9 cellular contexts compared by ENCODE assay signal in genomic region chr22:44309137-44309536, GRCh38. TPM values are rescaled to one million over a fixed set of nuclear protein-coding genes. Genes with fewer than 3 reads are reported as not detected.
DNase-seq lines count a peak whose midpoint lies in the region; ATAC-seq, FAIRE-seq and TF ChIP-seq lines count a peak whose summit lies in the region.
"Had no signal": no experiment of that assay in that cellular context is flagged by ENCODE, and none has a peak within 500 bp of the region (broad histone marks: within the 10 kb centered on the region; RNA-seq: fewer than 3 reads in every experiment).

No MANE protein-coding gene starts in this region.

- H3K79me2 ChIP-seq in HepG2 (ENCODE audit: insufficient read depth, low read length), result no peaks in the 10 kb centered on the region

- POLR2A ChIA-PET in HepG2 (lab: Yijun Ruan, JAX), result no interaction called here
- POLR2A ChIA-PET in naive thymus-derived CD8-positive, alpha-beta T cell (lab: Charles Lee), result no interaction called here

- CTCF ChIA-PET in HepG2 (lab: Yijun Ruan, JAX; ENCODE audit: low intra/inter-chr PET ratio, low total read pairs), result no interaction called here

- BruUV-seq in HepG2 (replicated peaks; lab: Mats Ljungman, UMichigan), result no TSS peak

- ATAC-seq in HepG2, result no peak
- no peak for ATAC-seq in right lobe of liver
- ATAC-seq in naive thymus-derived CD8-positive, alpha-beta T cell, result no peak
- ATAC-seq in HG03175 (IDR thresholded peaks at IDR 0.05; ENCODE audit: unreplicated experiment), result no peak
- ATAC-seq in GM18511 (IDR thresholded peaks at IDR 0.05; ENCODE audit: unreplicated experiment), result no peak

- intact Hi-C loops in HepG2 (cut with micrococcal nuclease; ENCODE audit: unreplicated experiment), result no loop called here
- intact Hi-C loops in right lobe of liver (cut with DNase I), result no loop called here
- intact Hi-C loops in vagina (cut with DNase I), result no loop called here

- no peaks in the 10 kb centered on the region for H3K27me3 Mint-ChIP-seq in naive thymus-derived CD8-positive, alpha-beta T cell

- TF ChIP-seq RAD21 in HepG2 (CRISPR knock-in tag; IDR thresholded peaks at IDR 0.05), result no peak

- no peak for TF ChIP-seq POLR2A in HepG2 (IDR thresholded peaks at IDR 0.05; ENCODE audit: insufficient read depth in 1 of 2, low read depth in 2 of 2, low read length in 2 of 2)
- no peak for TF ChIP-seq POLR2A in right lobe of liver (IDR thresholded peaks at IDR 0.05)
- no peak for TF ChIP-seq POLR2A in vagina (IDR thresholded peaks at IDR 0.05)

- H3K27me3 ChIP-seq in HepG2 (ENCODE audit: control insufficient read depth in 1 of 2, insufficient read depth in 2 of 2, low read length in 2 of 2) (peaks cover 8 to 29% of the 10 kb centered on the region in 2 experiments; a peak in 4 of 5 replicates), right lobe of liver (no peaks in the 10 kb centered on the region), vagina (no peaks in the 10 kb centered on the region)
- H3K27me3 ChIP-seq: ovary had no signal

- H3K27ac ChIP-seq in HepG2 (ENCODE audit: extremely low read length, insufficient read depth, low read length) (no peak overlapping the region), right lobe of liver (no peak overlapping the region), vagina (peak overlapping the region; percentile 92)
- H3K27ac ChIP-seq: ovary had no signal

- H3K4me1 ChIP-seq in HepG2 (ENCODE audit: insufficient read depth, low read length) (no peaks in the 10 kb centered on the region), right lobe of liver (no peaks in the 10 kb centered on the region), vagina (peaks cover 83% of the 10 kb centered on the region)

- H3K9ac ChIP-seq in HepG2 (ENCODE audit: insufficient read depth, low read depth, low read length), result no peak overlapping the region

- H2AFZ ChIP-seq in HepG2 (ENCODE audit: low read length), result no peak overlapping the region

- TF ChIP-seq EP300 in HepG2 (IDR thresholded peaks at IDR 0.05; ENCODE audit: low read depth in 2 of 2, low read length in 2 of 2) (no peak), HepG2 (CRISPR knock-in tag; IDR thresholded peaks at IDR 0.05; ENCODE audit: borderline replicate concordance) (no peak)

- no peaks in the 10 kb centered on the region for H3K9me3 ChIP-seq in HepG2 (ENCODE audit: low read length)
- no peaks in the 10 kb centered on the region for H3K9me3 ChIP-seq in right lobe of liver
- no peaks in the 10 kb centered on the region for H3K9me3 ChIP-seq in vagina
- H3K9me3 ChIP-seq: ovary had no signal

- H3K9me3 Mint-ChIP-seq in naive thymus-derived CD8-positive, alpha-beta T cell, result no peaks in the 10 kb centered on the region

- peak overlapping the region in 1 of 10 donors; percentile 67 for H3K27ac Mint-ChIP-seq in naive thymus-derived CD8-positive, alpha-beta T cell

- no peak overlapping the region for H3K4me2 ChIP-seq in HepG2 (ENCODE audit: low read depth, low read length)

- H3K36me3 Mint-ChIP-seq in naive thymus-derived CD8-positive, alpha-beta T cell, result no peaks in the 10 kb centered on the region

- no peak for FAIRE-seq in HepG2 (lab: Jason Lieb, UNC)

- in situ Hi-C loops in HepG2 (cut with HindIII; ENCODE audit: extremely low pct_ligation_motif_present, low pct_unique_long_range_greater_than_20kb), result no loop called here

- peaks cover 4 to 28% (median 14%) of the 10 kb centered on the region in 4 donors for H3K4me1 Mint-ChIP-seq in naive thymus-derived CD8-positive, alpha-beta T cell

- WGBS in HepG2 (ENCODE audit: low lambda C conversion rate), result 26% methylated on average over 3 of the region's 16 CpGs
- WGBS in right lobe of liver (ENCODE audit: insufficient coverage, low coverage, low lambda C conversion rate, missing lambda C conversion rate), result 38% methylated on average over 4 of the region's 16 CpGs

- H3K4me3 Mint-ChIP-seq in naive thymus-derived CD8-positive, alpha-beta T cell, result no peak overlapping the region

- TF ChIP-seq CTCF in HepG2 (CRISPR knock-in tag; IDR thresholded peaks at IDR 0.05) (no peak), right lobe of liver (IDR thresholded peaks at IDR 0.05) (no peak), vagina (IDR thresholded peaks at IDR 0.05) (no peak)

- no peaks in the 10 kb centered on the region for H4K20me1 ChIP-seq in HepG2 (ENCODE audit: insufficient read depth, low read length)

- H3K4me3 ChIP-seq in HepG2 (replicated peaks in 1 of 3; ENCODE audit: insufficient read depth in 1 of 3, low read depth in 2 of 3, low read length in 3 of 3), result no peak overlapping the region
- H3K4me3 ChIP-seq in right lobe of liver, result no peak overlapping the region
- peak overlapping the region in 1 of 2 donors; percentile 34 for H3K4me3 ChIP-seq in vagina
- H3K4me3 ChIP-seq: ovary had no signal

- DNase-seq in HepG2 (ENCODE audit: low spot score) (no peak), right lobe of liver (no peak), amniotic stem cell (lab: John Stamatoyannopoulos, UW) (peak; percentile 85), kidney glomerular epithelial cell (lab: John Stamatoyannopoulos, UW) (peak; percentile 93), vagina (ENCODE audit: extremely low spot score in 2 of 2) (no peak)
- DNase-seq in naive thymus-derived CD8-positive, alpha-beta T cell, result no peak

- H3K36me3 ChIP-seq in HepG2 (replicated peaks in 1 of 2; ENCODE audit: control insufficient read depth in 1 of 2, insufficient read depth in 2 of 2, low read length in 2 of 2) (no peaks in the 10 kb centered on the region), right lobe of liver (no peaks in the 10 kb centered on the region), vagina (no peaks in the 10 kb centered on the region)
- H3K36me3 ChIP-seq: ovary had no signal

TF ChIP-seq in HepG2, 621 proteins besides CTCF, POLR2A, EP300 and RAD21:
- no peak for TF ChIP-seq ZNF607 (CRISPR knock-in tag; IDR thresholded peaks at IDR 0.05; ENCODE audit: borderline replicate concordance)
- TF ChIP-seq SP1 (IDR thresholded peaks at IDR 0.05), result no peak
- no peak for TF ChIP-seq SP1 (CRISPR knock-in tag; IDR thresholded peaks at IDR 0.05)
- no peak for TF ChIP-seq KAT2B (IDR thresholded peaks at IDR 0.05; ENCODE audit: borderline replicate concordance, low read depth, low read length)
- TF ChIP-seq MAFG (CRISPR knock-in tag; IDR thresholded peaks at IDR 0.05), result no peak
- no peak for TF ChIP-seq IRX3 (CRISPR knock-in tag; IDR thresholded peaks at IDR 0.05; ENCODE audit: borderline replicate concordance, low read depth)
- TF ChIP-seq NFATC3 (CRISPR knock-in tag; IDR thresholded peaks at IDR 0.05), result no peak
- TF ChIP-seq ATF7 (IDR thresholded peaks at IDR 0.05), result 0 out of 2 replicates have a peak, but pooled peaks have one; percentile 52
- TF ChIP-seq ATF7 (CRISPR knock-in tag; IDR thresholded peaks at IDR 0.05), result no peak
TF ChIP-seq in HepG2: peak in this region for 1.

RNA-seq across cellular contexts. Expression of gene SHISAL1, which starts 3.6 kb away (rescaled TPM):
- total RNA-seq in HepG2 (2016; rRNA removed; fragmentation: Illumina TruSeq; extraction: Trizol) (not detected in 2 replicates), right lobe of liver (under 1 TPM; 0.05 to 0.31 (median 0.17) TPM), vagina (7.6 TPM)
- not detected in 2 replicates for total RNA-seq in HepG2 (2016; cell fraction: cytosol; rRNA removed; fragmentation: Illumina TruSeq; extraction: Trizol; ENCODE audit: low read depth)
- not detected in 2 replicates for total RNA-seq in HepG2 (2016; cell fraction: insoluble cytoplasmic fraction; rRNA removed; fragmentation: Illumina TruSeq; extraction: Trizol)
- not detected in 2 replicates for total RNA-seq in HepG2 (2016; cell fraction: membrane; rRNA removed; fragmentation: Illumina TruSeq; extraction: Trizol)
- not detected in 2 replicates for total RNA-seq in HepG2 (2016; cell fraction: nucleus; rRNA removed; fragmentation: Illumina TruSeq; extraction: Trizol)
- polyA plus RNA-seq in HepG2 (2011; rRNA removed), result not detected in 2 replicates
- polyA plus RNA-seq in HepG2 (2011; cell fraction: cytosol; rRNA removed), result not detected in 2 replicates
- not detected in 2 replicates for polyA plus RNA-seq in HepG2 (2011; cell fraction: nucleus; rRNA removed)
- not detected in 2 replicates for polyA plus RNA-seq in HepG2 (2012)
- polyA plus RNA-seq in HepG2 (2016; cell fraction: cytosol; fragmentation: Illumina TruSeq; extraction: Trizol; ENCODE audit: low read depth), result not detected in 2 replicates
- polyA plus RNA-seq in HepG2 (2016; cell fraction: insoluble cytoplasmic fraction; fragmentation: Illumina TruSeq; extraction: Trizol; ENCODE audit: low read depth), result not detected in 2 replicates
- not detected in 2 replicates for polyA plus RNA-seq in HepG2 (2016; cell fraction: membrane; fragmentation: Illumina TruSeq; extraction: Trizol; ENCODE audit: low read depth)
- not detected in 2 replicates for polyA plus RNA-seq in HepG2 (2016; cell fraction: nucleus; fragmentation: Illumina TruSeq; extraction: Trizol; ENCODE audit: insufficient read depth, low read depth)
- 0.04 and 16.2 TPM in 2 replicates for polyA minus RNA-seq in HepG2 (2011; rRNA and poly(A)+ RNA removed; ENCODE audit: low replicate concordance)
- 0.09 TPM in 1 of 2 replicates, not detected in the other for polyA minus RNA-seq in HepG2 (2011; cell fraction: cytosol; rRNA and poly(A)+ RNA removed)
- polyA minus RNA-seq in HepG2 (2011; cell fraction: nucleus; rRNA and poly(A)+ RNA removed), result not detected in 2 replicates
- total RNA-seq in naive thymus-derived CD8-positive, alpha-beta T cell, result not detected
- polyA plus RNA-seq in naive thymus-derived CD8-positive, alpha-beta T cell, result not detected

Comparison
In these comparisons a context has a peak if more than half of its experiments do, and no peak if none do; other contexts are left out.
1. DNase-seq: peak in amniotic stem cell (single experiment) and kidney glomerular epithelial cell (single experiment); none in HepG2 (single experiment), right lobe of liver (0 of 3), vagina (0 of 2) and naive thymus-derived CD8-positive, alpha-beta T cell (0 of 10).